8 cellular contexts compared by ENCODE assay signal in genomic region chr3:194686816-194687637, GRCh38. TPM values are rescaled to one million over a fixed set of nuclear protein-coding genes. Genes with fewer than 3 reads are reported as not detected.
DNase-seq lines count a peak whose midpoint lies in the region; ATAC-seq and TF ChIP-seq lines count a peak whose summit lies in the region.

No MANE protein-coding gene starts in this region.

- H3K36me3 Mint-ChIP-seq in effector memory CD8-positive, alpha-beta T cell (ENCODE audit: insufficient read depth): peaks cover 40% of the 10 kb centered on the region

- H3K4me2 ChIP-seq in mesenchymal stem cell (ENCODE audit: low read length, poor library complexity, severe bottlenecking): peak overlapping the region; percentile 95

- 2% methylated on average over 85 of the region's 86 CpGs for WGBS in mesenchymal stem cell
- WGBS in suprapubic skin: 0% methylated on average over 20 of the region's 86 CpGs

- peak overlapping the region; percentile 92 to 97 for H3K4me3 Mint-ChIP-seq in effector memory CD8-positive, alpha-beta T cell

- DNase-seq in H7 (peak; percentile 82), mesenchymal stem cell (peak; percentile 71), suprapubic skin (ENCODE audit: low spot score in 2 of 2) (no peak), NCI-H2029 (lab: John Stamatoyannopoulos, UW) (no peak)
- peak; percentile 16 to 33 (median 21) for DNase-seq in effector memory CD8-positive, alpha-beta T cell

- H3K9ac ChIP-seq in mesenchymal stem cell (ENCODE audit: low read length): peak overlapping the region; percentile 91

- peak overlapping the region; percentile 5 to 92 for H2BK12ac ChIP-seq in mesenchymal stem cell (ENCODE audit: low read length in 2 of 2)

- H3K4me1 ChIP-seq in mesenchymal stem cell (ENCODE audit: control insufficient read depth, insufficient read depth, low read depth, low read length) (peaks cover 46% of the 10 kb centered on the region), suprapubic skin (peaks cover 70% of the 10 kb centered on the region)

- peaks cover 33% of the 10 kb centered on the region for H3K27me3 ChIP-seq in H7 (ENCODE audit: control insufficient read depth, insufficient read depth, low read length)
- peaks cover 0 to 22% of the 10 kb centered on the region in 2 experiments for H3K27me3 ChIP-seq in mesenchymal stem cell (ENCODE audit: control insufficient read depth in 1 of 2, insufficient read depth in 1 of 2, low read length in 2 of 2)
- peaks cover 4% of the 10 kb centered on the region for H3K27me3 ChIP-seq in suprapubic skin

- no peak for TF ChIP-seq CTCF in C4-2B (conservative IDR thresholded peaks at IDR 0.05)
- TF ChIP-seq CTCF in WI38 (IDR thresholded peaks at IDR 0.05; ENCODE audit: low read depth, low read length): no peak
- TF ChIP-seq CTCF in suprapubic skin (IDR thresholded peaks at IDR 0.05): no peak

- peak overlapping the region; percentile 96 for H4K8ac ChIP-seq in mesenchymal stem cell (ENCODE audit: low read length)

- peak overlapping the region; percentile 44 to 99 for H3K14ac ChIP-seq in mesenchymal stem cell (ENCODE audit: low read length in 2 of 2)

- peak overlapping the region; percentile 42 for H2BK120ac ChIP-seq in mesenchymal stem cell (ENCODE audit: low read depth, low read length)

- ATAC-seq in effector memory CD8-positive, alpha-beta T cell (replicated peaks): peak; percentile 6
- no peak for ATAC-seq in GM21447 (IDR thresholded peaks at IDR 0.05; ENCODE audit: unreplicated experiment)

- peaks cover 38 to 44% of the 10 kb centered on the region in 2 donors for H3K4me1 Mint-ChIP-seq in effector memory CD8-positive, alpha-beta T cell (ENCODE audit: low read depth in 2 of 2)

- peak overlapping the region; percentile 86 to 93 for H3K27ac Mint-ChIP-seq in effector memory CD8-positive, alpha-beta T cell

- TF ChIP-seq EP300 in suprapubic skin (IDR thresholded peaks at IDR 0.05): no peak

- H2BK15ac ChIP-seq in mesenchymal stem cell (ENCODE audit: low read depth, poor library complexity, severe bottlenecking): no peak overlapping the region

- peak overlapping the region; percentile 60 to 96 for H3K4ac ChIP-seq in mesenchymal stem cell (ENCODE audit: low read depth in 1 of 2, low read length in 2 of 2)

- TF ChIP-seq POLR2A in suprapubic skin (IDR thresholded peaks at IDR 0.05): no peak

- H3K27me3 Mint-ChIP-seq in effector memory CD8-positive, alpha-beta T cell: peaks cover 0 to 5% of the 10 kb centered on the region in 2 donors

- H2AK5ac ChIP-seq in mesenchymal stem cell (ENCODE audit: low read length, severe bottlenecking): no peak overlapping the region

- peaks cover 1% of the 10 kb centered on the region for H3K79me1 ChIP-seq in mesenchymal stem cell (replicated peaks; ENCODE audit: low read length, poor library complexity, severe bottlenecking)

- H3K27ac ChIP-seq in C4-2B: peak overlapping the region; percentile 81
- no peak overlapping the region for H3K27ac ChIP-seq in mesenchymal stem cell (ENCODE audit: low read length, poor library complexity, severe bottlenecking)
- peak overlapping the region; percentile 68 for H3K27ac ChIP-seq in suprapubic skin

- H3K36me3 ChIP-seq in H7 (replicated peaks; ENCODE audit: control insufficient read depth, insufficient read depth, low read length) (no peaks in the 10 kb centered on the region), mesenchymal stem cell (ENCODE audit: control insufficient read depth in 1 of 2, insufficient read depth in 2 of 2, low read depth in 1 of 2, low read length in 2 of 2) (peaks cover 5 to 10% of the 10 kb centered on the region in 2 experiments), suprapubic skin (no peaks in the 10 kb centered on the region)

- H3K4me3 ChIP-seq in H7 (ENCODE audit: insufficient read depth, low read depth, low read length) (peak overlapping the region; percentile 69), WI38 (ENCODE audit: low read depth, low read length) (peak overlapping the region; percentile 84), mesenchymal stem cell (ENCODE audit: insufficient read depth in 1 of 2, low read depth in 1 of 2, low read length in 2 of 2) (peak overlapping the region; percentile 53 to 91), suprapubic skin (peak overlapping the region; percentile 77)

- H3K18ac ChIP-seq in mesenchymal stem cell (ENCODE audit: low read depth in 1 of 2, low read length in 2 of 2): peak overlapping the region; percentile 82 to 98

- H2AFZ ChIP-seq in mesenchymal stem cell (ENCODE audit: low read depth, low read length): peak overlapping the region; percentile 16

- peak overlapping the region; percentile 88 for H4K91ac ChIP-seq in mesenchymal stem cell (ENCODE audit: low read length)

- H3K9me3 Mint-ChIP-seq in effector memory CD8-positive, alpha-beta T cell: no peaks in the 10 kb centered on the region

- peak overlapping the region in 1 of 2 experiments; percentile 99 for H3K23ac ChIP-seq in mesenchymal stem cell (ENCODE audit: low read length in 2 of 2)

- H2BK5ac ChIP-seq in mesenchymal stem cell (ENCODE audit: low read depth, low read length, poor library complexity, severe bottlenecking): no peak overlapping the region

- H3K9me3 ChIP-seq in mesenchymal stem cell (ENCODE audit: control insufficient read depth, low read length): no peaks in the 10 kb centered on the region
- H3K9me3 ChIP-seq in suprapubic skin: no peaks in the 10 kb centered on the region

RNA-seq across cellular contexts. Expression of gene FAM43A, which starts 1.3 kb away (rescaled TPM):
- total RNA-seq in H7 (2014; rRNA removed; shearing (Covaris generic)): 5.0 and 5.5 TPM in 2 replicates
- polyA plus RNA-seq in mesenchymal stem cell (2013, experiment 1 of 2): 15.4 TPM
- polyA plus RNA-seq in mesenchymal stem cell (2013, experiment 2 of 2): 15.3 TPM
- total RNA-seq in suprapubic skin: 10 to 100 TPM in 3 of 4 donors, 1 to 10 TPM in 1; 9.3 to 60.9 (median 26.9) TPM

RNA-seq across cellular contexts. Expression of gene LSG1, which starts 15.0 kb away (rescaled TPM):
- 47.1 and 51.1 TPM in 2 replicates for total RNA-seq in H7 (2014; rRNA removed; shearing (Covaris generic))
- 21.0 TPM for polyA plus RNA-seq in mesenchymal stem cell (2013, experiment 1 of 2)
- 19.0 TPM for polyA plus RNA-seq in mesenchymal stem cell (2013, experiment 2 of 2)
- 10 to 100 TPM; 51.7 to 86.5 (median 56.6) TPM for total RNA-seq in suprapubic skin

RNA-seq across cellular contexts. Expression of gene TMEM44, which starts 53.8 kb away (rescaled TPM):
- total RNA-seq in H7 (2014; rRNA removed; shearing (Covaris generic)): 5.4 and 9.8 TPM in 2 replicates
- 13.6 TPM for polyA plus RNA-seq in mesenchymal stem cell (2013, experiment 1 of 2)
- polyA plus RNA-seq in mesenchymal stem cell (2013, experiment 2 of 2): 13.3 TPM
- total RNA-seq in suprapubic skin: 1 to 10 TPM; 1.5 to 8.2 (median 4.7) TPM

Comparison
In these comparisons a context has a peak if more than half of its experiments do, and no peak if none do; other contexts are left out.
1. DNase-seq: peak in H7 (single experiment), effector memory CD8-positive, alpha-beta T cell (3 of 3) and mesenchymal stem cell (single experiment); none in suprapubic skin (0 of 2) and NCI-H2029 (single experiment).
2. Peak in every context shown above with its lines, with median percentiles within 50 percentile points of each other: H3K4me3 ChIP-seq.